Comparison of ENCODE assay signal across 9 cellular contexts in genomic region chr2:239273280-239274234, GRCh38.
DNase-seq lines count a peak whose midpoint lies in the region; ATAC-seq and TF ChIP-seq lines count a peak whose summit lies in the region.
"Had no signal": no experiment of that assay in that cellular context is flagged by ENCODE, and none has a peak within 500 bp of the region (broad histone marks: within the 10 kb centered on the region; RNA-seq: fewer than 3 reads in every experiment).

No MANE protein-coding gene starts in this region.

- POLR2A ChIA-PET in CD8-positive, alpha-beta T cell (lab: Charles Lee), result interaction anchor here (0.9 to 1.5 kb wide), 2 partner anchors 21 to 128 kb away, joined by 3 to 4 read pairs; partner anchors contain the start of gene HDAC4

- no peaks in the 10 kb centered on the region for H3K36me3 ChIP-seq in CD8-positive, alpha-beta T cell (ENCODE audit: insufficient read depth, low read length)
- H3K36me3 ChIP-seq in psoas muscle (ENCODE audit: insufficient read depth in 1 of 2, low read depth in 1 of 2), result peaks cover 0 to 3% of the 10 kb centered on the region in 2 donors

- no peak overlapping the region for H3K4me3 ChIP-seq in CD8-positive, alpha-beta T cell (ENCODE audit: low read depth, low read length)
- peak overlapping the region; percentile 63 for H3K4me3 ChIP-seq in psoas muscle

- TF ChIP-seq CTCF in CD8-positive, alpha-beta T cell (IDR thresholded peaks at IDR 0.05), result no peak
- no peak for TF ChIP-seq CTCF in psoas muscle (IDR thresholded peaks at IDR 0.05)

- H3K27me3 Mint-ChIP-seq in CD8-positive, alpha-beta T cell (ENCODE audit: low read depth), result no peaks in the 10 kb centered on the region

- peak overlapping the region; percentile 66 for H3K4me3 Mint-ChIP-seq in CD8-positive, alpha-beta T cell

- CTCF ChIA-PET in CD8-positive, alpha-beta T cell (lab: Charles Lee), result interaction anchor here (1.1 to 1.3 kb wide), 3 partner anchors 96 to 609 kb away, joined by 3 to 4 read pairs (median 3); no protein-coding TSS in a partner anchor

- H3K27me3 ChIP-seq in CD8-positive, alpha-beta T cell (ENCODE audit: insufficient read depth, low read length), result no peaks in the 10 kb centered on the region
- H3K27me3 ChIP-seq in psoas muscle (ENCODE audit: insufficient read depth in 3 of 3, low read length in 2 of 3), result no peaks in the 10 kb centered on the region

- no peaks in the 10 kb centered on the region for H3K9me3 ChIP-seq in CD8-positive, alpha-beta T cell (ENCODE audit: low read length)
- H3K9me3 ChIP-seq in psoas muscle, result no peaks in the 10 kb centered on the region

- peak in 1 of 7 experiments; percentile 5 for DNase-seq in CD8-positive, alpha-beta T cell
- DNase-seq in NOMO-1 treated with DMSO at 0.1 percent for 48 hours (lab: John Stamatoyannopoulos, UW; ENCODE audit: unreplicated experiment) (peak; percentile 54), ecto neural progenitor cell (ENCODE audit: low spot score) (peak; percentile 41), psoas muscle (peak in 1 of 2 donors; percentile 30), epidermal melanocyte (ENCODE audit: insufficient read length, low spot score) (no peak)
- no peak for DNase-seq in stimulated activated CD4-positive, alpha-beta T cell treated with anti-CD3 and anti-CD28 coated beads, Interleukin-1b, Interleukin-23, amount 100 ng/mL, for 48 hours
- DNase-seq: cortex of kidney had no signal

- 72 to 80% (median 76%) methylated on average over 23 of the region's 23 CpGs for WGBS in psoas muscle, 3 donors

- H3K27ac ChIP-seq in CD8-positive, alpha-beta T cell (ENCODE audit: low read depth, low read length), result no peak overlapping the region
- peak overlapping the region; percentile 93 for H3K27ac ChIP-seq in psoas muscle

- no peaks in the 10 kb centered on the region for H3K36me3 Mint-ChIP-seq in CD8-positive, alpha-beta T cell

- H3K4me1 Mint-ChIP-seq in CD8-positive, alpha-beta T cell (ENCODE audit: low read depth), result peaks cover 59% of the 10 kb centered on the region

- intact Hi-C loops in CD8-positive, alpha-beta T cell (cut with DNase I, micrococcal nuclease), result loop anchor here in 1 of 2 experiments (2.0 kb wide), 1 partner anchor 653 kb away; no protein-coding TSS in a partner anchor
- intact Hi-C loops in psoas muscle (cut with DNase I), result no loop called here

- peak overlapping the region; percentile 29 for H3K27ac Mint-ChIP-seq in CD8-positive, alpha-beta T cell

- peaks cover 50% of the 10 kb centered on the region for H3K4me1 ChIP-seq in CD8-positive, alpha-beta T cell (ENCODE audit: insufficient read depth, low read length)
- H3K4me1 ChIP-seq in psoas muscle, result peaks cover 93% of the 10 kb centered on the region

- ATAC-seq in CD8-positive, alpha-beta T cell, result no peak
- ATAC-seq in psoas muscle (no peak), GM19452 (IDR thresholded peaks at IDR 0.05; ENCODE audit: unreplicated experiment) (no peak), GM18858 (IDR thresholded peaks at IDR 0.05; ENCODE audit: unreplicated experiment) (no peak)

- H3K9me3 Mint-ChIP-seq in CD8-positive, alpha-beta T cell, result no peaks in the 10 kb centered on the region

Comparison
In these comparisons a context has a peak if more than half of its experiments do, and no peak if none do; other contexts are left out.
1. DNase-seq: peak in NOMO-1 treated with DMSO at 0.1 percent for 48 hours (single experiment) and ecto neural progenitor cell (single experiment); none in stimulated activated CD4-positive, alpha-beta T cell treated with anti-CD3 and anti-CD28 coated beads, Interleukin-1b, Interleukin-23, amount 100 ng/mL, for 48 hours (single experiment) and epidermal melanocyte (single experiment).